In the genomic region with DNA sequence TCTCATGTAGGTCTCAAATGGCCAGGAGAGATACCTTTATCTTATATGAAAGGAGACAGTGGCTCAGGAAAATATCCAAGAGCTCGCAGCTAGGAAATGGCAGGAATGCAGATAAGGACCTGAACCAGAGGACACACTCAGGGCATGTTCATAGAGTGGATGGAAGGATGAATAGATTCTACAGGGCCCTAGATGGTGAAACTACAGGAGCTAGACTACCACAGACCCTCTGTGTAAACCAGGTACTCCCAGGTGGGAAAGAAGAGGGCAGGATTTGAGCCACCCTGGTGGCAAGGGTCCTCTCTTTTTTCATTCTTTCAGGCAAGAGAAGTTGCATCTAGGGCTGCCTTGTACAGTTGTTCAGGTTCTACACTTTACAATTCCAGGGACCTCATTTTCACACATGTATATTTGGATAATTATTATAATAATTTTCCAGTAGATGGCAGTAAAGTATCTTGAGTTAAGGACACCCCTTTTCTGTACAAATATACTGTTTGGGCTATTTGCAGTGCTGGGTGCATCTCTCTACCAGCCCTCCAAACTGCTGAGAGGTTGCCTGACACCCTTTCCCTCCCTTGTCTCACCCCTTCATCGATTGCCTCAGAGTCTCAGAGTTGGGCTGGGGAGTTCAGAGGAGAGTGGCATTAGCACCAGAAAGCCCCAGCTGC, we compare ENCODE assay signal across 10 cellular contexts. TPM values are rescaled to one million over a fixed set of nuclear protein-coding genes. Genes with fewer than 3 reads are reported as not detected.
DNase-seq lines count a peak whose midpoint lies in the region; ATAC-seq and TF ChIP-seq lines count a peak whose summit lies in the region.
"Had no signal": no experiment of that assay in that cellular context is flagged by ENCODE, and none has a peak within 500 bp of the region (broad histone marks: within the 10 kb centered on the region; RNA-seq: fewer than 3 reads in every experiment).

No MANE protein-coding gene starts in this region.

- H3K9me3 ChIP-seq in MM.1S (replicated peaks; ENCODE audit: insufficient read depth, low read length) (no peaks in the 10 kb centered on the region), SK-N-SH (no peaks in the 10 kb centered on the region), Caco-2 (no peaks in the 10 kb centered on the region)

- peaks cover 8% of the 10 kb centered on the region for H3K27me3 Mint-ChIP-seq in Caco-2 (ENCODE audit: insufficient read depth, unreplicated experiment)
- H3K27me3 Mint-ChIP-seq in WTC11 (ENCODE audit: low read depth) = no peaks in the 10 kb centered on the region

- H3K4me1 Mint-ChIP-seq in Caco-2 (ENCODE audit: low read depth, unreplicated experiment) = no peaks in the 10 kb centered on the region
- peaks cover 34% of the 10 kb centered on the region for H3K4me1 Mint-ChIP-seq in WTC11
- H3K4me1 Mint-ChIP-seq: central memory CD8-positive, alpha-beta T cell had no signal

- H3K9me3 Mint-ChIP-seq in Caco-2 (ENCODE audit: unreplicated experiment) (no peaks in the 10 kb centered on the region), WTC11 (peaks cover 5% of the 10 kb centered on the region)
- H3K9me3 Mint-ChIP-seq: central memory CD8-positive, alpha-beta T cell had no signal

- H3K4me2 ChIP-seq in MM.1S (ENCODE audit: low read depth, low read length) (no peak overlapping the region), SK-N-SH (no peak overlapping the region)

- no peaks in the 10 kb centered on the region for H4K20me1 ChIP-seq in MM.1S (ENCODE audit: insufficient read depth, low read length)
- no peaks in the 10 kb centered on the region for H4K20me1 ChIP-seq in SK-N-SH (ENCODE audit: insufficient read depth)

- no peak overlapping the region for H3K4me3 ChIP-seq in MM.1S (ENCODE audit: low read length)
- no peak overlapping the region for H3K4me3 ChIP-seq in SK-N-SH (ENCODE audit: low read depth in 2 of 2, low read length in 1 of 2)
- no peak overlapping the region for H3K4me3 ChIP-seq in Caco-2 (ENCODE audit: low read depth, low read length)

- POLR2A ChIA-PET in SK-N-SH (lab: Yijun Ruan, JAX) = interaction anchor here (0.7 to 1.1 kb wide), 2 partner anchors 28 to 30 kb away, joined by 3 read pairs; partner anchors contain the start of gene TMEM63C
- POLR2A ChIA-PET in Caco-2 (lab: Charles Lee) = no interaction called here
- POLR2A ChIA-PET in WTC11 (lab: Charles Lee) = interaction anchor here (0.9 to 1.5 kb wide), 3 partner anchors 9 to 276 kb away, joined by 3 to 7 read pairs (median 3); partner anchors contain the start of gene ZDHHC22

- no peak overlapping the region for H2AFZ ChIP-seq in MM.1S (ENCODE audit: low read length)
- no peak overlapping the region for H2AFZ ChIP-seq in SK-N-SH (ENCODE audit: low read depth)

- H3K9ac ChIP-seq in MM.1S (ENCODE audit: low read length) (no peak overlapping the region), SK-N-SH (no peak overlapping the region)

- H3K27ac Mint-ChIP-seq in Caco-2 (ENCODE audit: unreplicated experiment) = no peak overlapping the region
- H3K27ac Mint-ChIP-seq in WTC11 = no peak overlapping the region

- no peak for ATAC-seq in GM18873 (IDR thresholded peaks at IDR 0.05; ENCODE audit: low FRiP score, unreplicated experiment)
- no peak for ATAC-seq in GM19035 (IDR thresholded peaks at IDR 0.05; ENCODE audit: unreplicated experiment)
- ATAC-seq in WTC11 = no peak

- H3K27me3 ChIP-seq in MM.1S (replicated peaks; ENCODE audit: insufficient read depth, low read length) (no peaks in the 10 kb centered on the region), SK-N-SH (ENCODE audit: insufficient read depth) (no peaks in the 10 kb centered on the region), Caco-2 (replicated peaks; ENCODE audit: control insufficient read depth, insufficient read depth, low read length) (no peaks in the 10 kb centered on the region)

- no peak; the same call in 1 of the 2 replicates for TF ChIP-seq CTCF in MM.1S (IDR thresholded peaks at IDR 0.05; ENCODE audit: low read length)
- peak; percentile 54 for TF ChIP-seq CTCF in SK-N-SH (IDR thresholded peaks at IDR 0.05)
- TF ChIP-seq CTCF in Caco-2 (IDR thresholded peaks at IDR 0.05; ENCODE audit: insufficient read depth in 1 of 2, low read depth in 1 of 2, low read length in 1 of 2, severe bottlenecking in 1 of 2, unreplicated experiment in 1 of 2) = no peak
- no peak for TF ChIP-seq CTCF in WTC11 (IDR thresholded peaks at IDR 0.05)

- H3F3A ChIP-seq in MM.1S (ENCODE audit: insufficient read depth, low read length) = no peaks in the 10 kb centered on the region
- no peaks in the 10 kb centered on the region for H3F3A ChIP-seq in SK-N-SH (replicated peaks; ENCODE audit: insufficient read depth)

- H3K36me3 ChIP-seq in MM.1S (replicated peaks; ENCODE audit: insufficient read depth, low read length) (no peaks in the 10 kb centered on the region), SK-N-SH (replicated peaks in 1 of 2; ENCODE audit: control insufficient read depth in 1 of 2, insufficient read depth in 2 of 2, low read length in 1 of 2) (no peaks in the 10 kb centered on the region), Caco-2 (ENCODE audit: control insufficient read depth, insufficient read depth, low read length) (no peaks in the 10 kb centered on the region)

- H3K4me1 ChIP-seq in MM.1S (ENCODE audit: low read length) = no peaks in the 10 kb centered on the region
- H3K4me1 ChIP-seq in SK-N-SH (ENCODE audit: control insufficient read depth in 1 of 2, insufficient read depth in 2 of 2, low read depth in 1 of 2, low read length in 1 of 2) = peaks cover 0 to 6% of the 10 kb centered on the region in 2 experiments; a peak in 1 of 4 replicates
- H3K4me1 ChIP-seq in Caco-2 = no peaks in the 10 kb centered on the region

- H3K4me3 Mint-ChIP-seq in Caco-2 (ENCODE audit: unreplicated experiment) = no peak overlapping the region
- H3K4me3 Mint-ChIP-seq in WTC11 = no peak overlapping the region
- H3K4me3 Mint-ChIP-seq: central memory CD8-positive, alpha-beta T cell had no signal

- H3K9me2 ChIP-seq in MM.1S (replicated peaks; ENCODE audit: insufficient read depth, low read length) (no peaks in the 10 kb centered on the region), SK-N-SH (no peaks in the 10 kb centered on the region)

- no peaks in the 10 kb centered on the region for H3K36me3 Mint-ChIP-seq in Caco-2 (ENCODE audit: insufficient read depth, unreplicated experiment)
- H3K36me3 Mint-ChIP-seq in WTC11 = no peaks in the 10 kb centered on the region

- 2% methylated on average over 2 of the region's 2 CpGs for WGBS in SK-N-SH (ENCODE audit: low lambda C conversion rate)

- peak; percentile 75 for TF ChIP-seq RAD21 in SK-N-SH (IDR thresholded peaks at IDR 0.05; ENCODE audit: low read length)

- no TSS peak for BruUV-seq in Caco-2 (replicated peaks; lab: Mats Ljungman, UMichigan)

- CTCF ChIA-PET in SK-N-SH (lab: Yijun Ruan, JAX) = interaction anchor here (0.6 to 8.6 kb wide), 59 partner anchors 8 to 398 kb away, joined by 3 to 153 read pairs (median 5); partner anchors contain the start of genes CIPC, GSTZ1, POMT2 and SAMD15
- CTCF ChIA-PET in Caco-2 (lab: Charles Lee) = interaction anchor here (0.8 to 3.5 kb wide), 21 partner anchors 10 to 442 kb away, joined by 3 to 68 read pairs (median 5); partner anchors contain the start of genes CIPC, TMEM63C and VIPAS39
- CTCF ChIA-PET in WTC11 (lab: Charles Lee) = interaction anchor here (1.0 to 7.7 kb wide), 47 partner anchors 10 to 278 kb away, joined by 3 to 147 read pairs (median 6); partner anchors contain the start of genes CIPC, GSTZ1, SAMD15 and TMED8

- intact Hi-C loops in Caco-2 (cut with micrococcal nuclease; ENCODE audit: unreplicated experiment) = loop anchor here (1.0 kb wide), 3 partner anchors 61 to 280 kb away; no protein-coding TSS in a partner anchor

- TF ChIP-seq EP300 in SK-N-SH (IDR thresholded peaks at IDR 0.05; ENCODE audit: borderline replicate concordance in 1 of 2, low read depth in 1 of 2, low read length in 1 of 2) = no peak

- peak; percentile 57 for DNase-seq in DMS53 treated with DMSO at 0.1 percent for 48 hours (lab: John Stamatoyannopoulos, UW; ENCODE audit: unreplicated experiment)
- DNase-seq in MM.1S = peak; percentile 31
- DNase-seq in SK-N-SH = peak; percentile 61
- peak; percentile 14 for DNase-seq in globus pallidus (ENCODE audit: low spot score)
- DNase-seq in Caco-2 = no peak
- no peak for DNase-seq in WTC11 (ENCODE audit: low spot score)

- H3K79me2 ChIP-seq in MM.1S (ENCODE audit: low read length) (no peaks in the 10 kb centered on the region), SK-N-SH (ENCODE audit: insufficient read depth) (no peaks in the 10 kb centered on the region)

- H3K27ac ChIP-seq in MM.1S (ENCODE audit: low read length) (no peak overlapping the region), SK-N-SH (ENCODE audit: low read depth in 2 of 2, low read length in 1 of 2) (no peak overlapping the region)
- H3K27ac ChIP-seq: HL-60 had no signal

TF ChIP-seq in SK-N-SH, 30 proteins besides CTCF, POLR2A, EP300 and RAD21:
- TF ChIP-seq NRF1 (IDR thresholded peaks at IDR 0.05; ENCODE audit: low read depth, low read length) (no peak), SMC3 (IDR thresholded peaks at IDR 0.05; ENCODE audit: low read depth, low read length) (peak; percentile 39; the same call in 1 of the 2 replicates)

TF ChIP-seq in WTC11, 78 proteins besides CTCF, POLR2A, EP300 and RAD21 (continues in another document):
- TF ChIP-seq USF2 (CRISPR knock-in tag; IDR thresholded peaks at IDR 0.05) (no peak), GTF2I (CRISPR knock-in tag; conservative IDR thresholded peaks at IDR 0.05) (no peak)

RNA-seq across cellular contexts. Expression of gene ZDHHC22, which starts 10.5 kb away (rescaled TPM):
- 0.03 TPM in 1 of 2 replicates, not detected in the other for polyA plus RNA-seq in SK-N-SH (2012; rRNA removed)
- 0.05 and 0.07 TPM in 2 replicates for polyA plus RNA-seq in SK-N-SH (2012; cell fraction: cytosol; rRNA removed)
- not detected in 2 replicates for polyA plus RNA-seq in SK-N-SH (2012; cell fraction: nucleus; rRNA removed)
- total RNA-seq in Caco-2 (2022) (not detected in 2 replicates), WTC11 (2021) (38.6 to 47.7 TPM (median 39.3 TPM) in 3 replicates)

RNA-seq across cellular contexts. Expression of gene TMEM63C, which starts 29.5 kb away (rescaled TPM):
- 0.25 and 0.52 TPM in 2 replicates for polyA plus RNA-seq in SK-N-SH (2012; rRNA removed)
- 0.31 and 0.37 TPM in 2 replicates for polyA plus RNA-seq in SK-N-SH (2012; cell fraction: cytosol; rRNA removed)
- polyA plus RNA-seq in SK-N-SH (2012; cell fraction: nucleus; rRNA removed) = 0.40 and 0.77 TPM in 2 replicates
- total RNA-seq in Caco-2 (2022) (1.3 and 1.4 TPM in 2 replicates), WTC11 (2021) (3.6 to 8.8 TPM (median 6.0 TPM) in 3 replicates)

RNA-seq across cellular contexts. Expression of gene CIPC, which starts 54.0 kb away (rescaled TPM):
- polyA plus RNA-seq in SK-N-SH (2012; rRNA removed) = 6.5 and 9.6 TPM in 2 replicates
- 8.0 and 8.5 TPM in 2 replicates for polyA plus RNA-seq in SK-N-SH (2012; cell fraction: cytosol; rRNA removed)
- polyA plus RNA-seq in SK-N-SH (2012; cell fraction: nucleus; rRNA removed) = 8.3 and 10.3 TPM in 2 replicates
- total RNA-seq in Caco-2 (2022) (12.8 and 15.4 TPM in 2 replicates), WTC11 (2021) (22.5 to 25.4 TPM (median 24.2 TPM) in 3 replicates)

Comparison
In these comparisons a context has a peak if more than half of its experiments do, and no peak if none do; other contexts are left out.
1. DNase-seq: peak in DMS53 treated with DMSO at 0.1 percent for 48 hours (single experiment), MM.1S (single experiment), SK-N-SH (single experiment) and globus pallidus (single experiment); none in Caco-2 (0 of 2) and WTC11 (single experiment).
2. RNA of gene ZDHHC22, which starts 10.5 kb away (total RNA-seq): 38.6 to 47.7 TPM in WTC11; not detected in Caco-2; every median in the first group is over 10 times any median in the second.